Comparison of ENCODE assay signal across 8 cellular contexts in genomic region chr11:2400761-2401435, GRCh38. TPM values are rescaled to one million over a fixed set of nuclear protein-coding genes. Genes with fewer than 3 reads are reported as not detected.
A peak's percentile ranks its signal among the peaks of the same experiment; 100 is the strongest.
DNase-seq lines count a peak whose midpoint lies in the region; ATAC-seq and TF ChIP-seq lines count a peak whose summit lies in the region.

No MANE protein-coding gene starts in this region.

- H3K79me2 ChIP-seq in OCI-LY7 (ENCODE audit: insufficient read depth, low read depth, low read length) = peaks cover 16% of the 10 kb centered on the region

- H2AFZ ChIP-seq in OCI-LY7 (ENCODE audit: low read length) = peak overlapping the region; percentile 10; the same call in 1 of the 2 replicates
- H2AFZ ChIP-seq in neuronal stem cell (ENCODE audit: low read length) = peak overlapping the region; percentile 90

- H4K8ac ChIP-seq in neuronal stem cell (ENCODE audit: low read depth, low read length) = no peak overlapping the region

- DNase-seq in OCI-LY7 (ENCODE audit: low spot score) = no peak
- no peak for DNase-seq in epithelial cell of prostate (ENCODE audit: low read depth, low spot score)
- no peak for DNase-seq in neuronal stem cell (ENCODE audit: low spot score)
- DNase-seq in stimulated activated CD4-positive, alpha-beta T cell treated with anti-CD3 and anti-CD28 coated beads, Interleukin-2, amount 100 ng/mL, for 48 hours = no peak
- DNase-seq in NAMALWA (ENCODE audit: low spot score) = no peak
- DNase-seq in COR-L47 (lab: John Stamatoyannopoulos, UW) = no peak
- DNase-seq in activated CD4-positive, alpha-beta T cell treated with anti-CD3 and anti-CD28 coated beads for 48 hours = no peak

- peak overlapping the region; percentile 99 for H3K4ac ChIP-seq in neuronal stem cell (ENCODE audit: low read length)

- no peaks in the 10 kb centered on the region for H4K20me1 ChIP-seq in OCI-LY7 (ENCODE audit: insufficient read depth, low read length)

- intact Hi-C loops in OCI-LY7 (cut with micrococcal nuclease; ENCODE audit: unreplicated experiment) = loop anchor here (1.0 to 5.0 kb wide), 4 partner anchors 16 to 204 kb away; no protein-coding TSS in a partner anchor

- no peaks in the 10 kb centered on the region for H3K27me3 ChIP-seq in neuronal stem cell (ENCODE audit: control insufficient read depth in 3 of 3, insufficient read depth in 3 of 3, low read depth in 1 of 3, low read length in 3 of 3)

- peak overlapping the region; percentile 96 for H3K9ac ChIP-seq in neuronal stem cell (ENCODE audit: low read depth, low read length, poor library complexity)

- H2BK12ac ChIP-seq in neuronal stem cell (ENCODE audit: low read length) = no peak overlapping the region

- H2BK15ac ChIP-seq in neuronal stem cell (ENCODE audit: low read length) = peak overlapping the region; percentile 62

- peak overlapping the region; percentile 98 for H2AK5ac ChIP-seq in neuronal stem cell (ENCODE audit: low read depth, low read length)

- H3K4me1 ChIP-seq in OCI-LY7 (ENCODE audit: insufficient read depth, low read length, poor library complexity, severe bottlenecking) (peaks cover 23% of the 10 kb centered on the region), neuronal stem cell (ENCODE audit: control insufficient read depth in 2 of 2, insufficient read depth in 1 of 2, low read depth in 1 of 2, low read length in 2 of 2) (peaks cover 12% of the 10 kb centered on the region in 2 donors)

- H3K27ac ChIP-seq in OCI-LY7 (ENCODE audit: low read depth, low read length, poor library complexity, severe bottlenecking) = peak overlapping the region; percentile 48
- H3K27ac ChIP-seq in epithelial cell of prostate = peak overlapping the region; percentile 91
- peak overlapping the region; percentile 59 for H3K27ac ChIP-seq in neuronal stem cell (replicated peaks; ENCODE audit: low read length)

- peak; percentile 11 for ATAC-seq in GM19455 (IDR thresholded peaks at IDR 0.05; ENCODE audit: unreplicated experiment)

- CTCF ChIA-PET in OCI-LY7 (lab: Charles Lee; ENCODE audit: unreplicated experiment) = interaction anchor here (0.7 to 0.9 kb wide), 2 partner anchors 14 to 132 kb away, joined by 3 read pairs; no protein-coding TSS in a partner anchor

- POLR2A ChIA-PET in OCI-LY7 (lab: Charles Lee) = interaction anchor here (0.6 to 2.8 kb wide), 4 partner anchors 9 to 115 kb away, joined by 4 to 13 read pairs (median 5); no protein-coding TSS in a partner anchor

- no peak for TF ChIP-seq CTCF in OCI-LY7 (conservative IDR thresholded peaks at IDR 0.05; ENCODE audit: low read length)

- H3K36me3 ChIP-seq in OCI-LY7 (ENCODE audit: insufficient read depth, low read length) (peaks cover 67% of the 10 kb centered on the region), neuronal stem cell (replicated peaks in 1 of 2; ENCODE audit: control insufficient read depth in 2 of 2, insufficient read depth in 2 of 2, low read length in 2 of 2) (peaks cover 33 to 44% of the 10 kb centered on the region in 2 donors)

- H3K79me1 ChIP-seq in neuronal stem cell (ENCODE audit: low read depth, low read length) = peaks cover 14% of the 10 kb centered on the region

- H3K18ac ChIP-seq in neuronal stem cell (ENCODE audit: low read length) = peak overlapping the region; percentile 87

- H3K14ac ChIP-seq in neuronal stem cell (ENCODE audit: low read length) = peak overlapping the region; percentile 71

- H3K4me2 ChIP-seq in OCI-LY7 (ENCODE audit: low read length) = peak overlapping the region; percentile 98
- peak overlapping the region; percentile 95 for H3K4me2 ChIP-seq in neuronal stem cell (ENCODE audit: insufficient read depth, low read length, poor library complexity, severe bottlenecking)

- H2BK120ac ChIP-seq in neuronal stem cell (ENCODE audit: low read depth, low read length) = no peak overlapping the region

- H2BK5ac ChIP-seq in neuronal stem cell (ENCODE audit: low read length) = peak overlapping the region; percentile 62

- H3K9me2 ChIP-seq in OCI-LY7 (ENCODE audit: insufficient read depth, low read length) = no peaks in the 10 kb centered on the region

- H3K4me3 ChIP-seq in OCI-LY7 (ENCODE audit: low read depth, low read length, poor library complexity, severe bottlenecking) (peak overlapping the region; percentile 99), neuronal stem cell (ENCODE audit: low read length in 2 of 2) (peak overlapping the region; percentile 92 to 100)

- peak overlapping the region; percentile 99 for H3K23ac ChIP-seq in neuronal stem cell (ENCODE audit: low read depth, low read length, poor library complexity)

- TSS peak; percentile 49 for BruUV-seq in OCI-LY7 (replicated peaks; lab: Mats Ljungman, UMichigan)

- H3K9me3 ChIP-seq in OCI-LY7 (ENCODE audit: low read length) (no peaks in the 10 kb centered on the region), neuronal stem cell (replicated peaks in 1 of 2; ENCODE audit: control insufficient read depth in 2 of 2, insufficient read depth in 1 of 2, low read depth in 1 of 2, low read length in 2 of 2) (no peaks in the 10 kb centered on the region)

- WGBS in neuronal stem cell (ENCODE audit: extremely low coverage in 2 of 2, insufficient read length in 2 of 2, insufficient replicate concordance in 1 of 2), 2 donors = no CpG with 5 or more reads among the region's 55 CpGs

- peak overlapping the region; percentile 89 for H4K91ac ChIP-seq in neuronal stem cell (ENCODE audit: low read depth, low read length, poor library complexity)

RNA-seq across cellular contexts. Expression of gene TSSC4, which starts 0.3 kb away (rescaled TPM):
- 40.4 and 43.5 TPM in 2 replicates for total RNA-seq in OCI-LY7 (2014; rRNA removed; shearing (Covaris generic))
- 41.3 and 50.9 TPM in 2 replicates for total RNA-seq in OCI-LY7 (2022)
- 50.8 TPM for polyA plus RNA-seq in neuronal stem cell (2013, experiment 1 of 2)
- polyA plus RNA-seq in neuronal stem cell (2013, experiment 2 of 2) = 54.1 TPM

RNA-seq across cellular contexts. Expression of gene CD81, which starts 23.8 kb away (rescaled TPM):
- 233 and 290 TPM in 2 replicates for total RNA-seq in OCI-LY7 (2014; rRNA removed; shearing (Covaris generic))
- total RNA-seq in OCI-LY7 (2022) = 343 and 404 TPM in 2 replicates
- polyA plus RNA-seq in neuronal stem cell (2013, experiment 1 of 2) = 200 TPM
- 195 TPM for polyA plus RNA-seq in neuronal stem cell (2013, experiment 2 of 2)

RNA-seq across cellular contexts. Expression of gene TRPM5, which starts 43.4 kb away (rescaled TPM):
- total RNA-seq in OCI-LY7 (2014; rRNA removed; shearing (Covaris generic)) = not detected in 2 replicates
- not detected in 2 replicates for total RNA-seq in OCI-LY7 (2022)
- polyA plus RNA-seq in neuronal stem cell (2013, experiment 1 of 2) = 0.01 TPM
- 0.01 TPM for polyA plus RNA-seq in neuronal stem cell (2013, experiment 2 of 2)

RNA-seq across cellular contexts. Expression of gene KCNQ1, which starts 43.9 kb away (rescaled TPM):
- 0.22 and 0.72 TPM in 2 replicates for total RNA-seq in OCI-LY7 (2014; rRNA removed; shearing (Covaris generic))
- total RNA-seq in OCI-LY7 (2022) = 1.3 and 1.8 TPM in 2 replicates
- polyA plus RNA-seq in neuronal stem cell (2013, experiment 1 of 2) = 1.2 TPM
- 1.1 TPM for polyA plus RNA-seq in neuronal stem cell (2013, experiment 2 of 2)
